ENCODE assay signal across 1 cellular context in genomic region chr1:207751790-207752455, GRCh38.
TF ChIP-seq lines count a peak whose summit lies in the region.

CD46 (plus strand) TSS chr1:207752054; CDS start chr1:207752213, 159 bp downstream.

TF ChIP-seq in K562, 482 proteins besides CTCF, POLR2A, EP300 and RAD21 (continued from another document and continues in another):
- TF ChIP-seq C11orf30 (IDR thresholded peaks at IDR 0.05; ENCODE audit: low read depth) (peak; percentile 74; the same call in 1 of the 2 replicates), HCFC1 (IDR thresholded peaks at IDR 0.05; ENCODE audit: low read depth, low read length) (peak; percentile 61), CBX2 (IDR thresholded peaks at IDR 0.05; ENCODE audit: insufficient read depth, low read length, poor library complexity, severe bottlenecking) (no peak), WHSC1 (IDR thresholded peaks at IDR 0.05; ENCODE audit: low read length) (no peak), ATF1 (CRISPR knock-in tag; IDR thresholded peaks at IDR 0.05) (no peak), ATF1 (tag; IDR thresholded peaks at IDR 0.05) (peak; percentile 92), ZNF197 (CRISPR knock-in tag; IDR thresholded peaks at IDR 0.05; ENCODE audit: low read depth) (no peak), PATZ1 (CRISPR knock-in tag; IDR thresholded peaks at IDR 0.05; ENCODE audit: borderline replicate concordance) (no peak), ZNF316 (IDR thresholded peaks at IDR 0.05) (no peak), PRDM10 (IDR thresholded peaks at IDR 0.05; ENCODE audit: partially characterized antibody) (peak; percentile 64), ARNT (IDR thresholded peaks at IDR 0.05) (no peak), RBM15 (IDR thresholded peaks at IDR 0.05; ENCODE audit: insufficient read depth, low read length) (no peak), CREBBP (IDR thresholded peaks at IDR 0.05; ENCODE audit: low read depth, low read length) (no peak), ZBTB12 (CRISPR knock-in tag; IDR thresholded peaks at IDR 0.05) (no peak), STAG1 (CRISPR knock-in tag; IDR thresholded peaks at IDR 0.05; ENCODE audit: borderline replicate concordance) (no peak), ETV5 (CRISPR knock-in tag; IDR thresholded peaks at IDR 0.05; ENCODE audit: low read depth) (peak; percentile 59), ETV1 (tag; conservative IDR thresholded peaks at IDR 0.05; ENCODE audit: low read depth) (peak; percentile 74), NUFIP1 (IDR thresholded peaks at IDR 0.05; ENCODE audit: partially characterized antibody) (no peak), NFRKB (IDR thresholded peaks at IDR 0.05; ENCODE audit: low read depth) (peak; percentile 75), U2AF2 (optimal IDR thresholded peaks at IDR 0.05; ENCODE audit: low read depth, low read length) (no peak), HDGF (IDR thresholded peaks at IDR 0.05) (no peak), ARID1B (IDR thresholded peaks at IDR 0.05) (0 out of 2 replicates have a peak, but pooled peaks have one; percentile 29), XRCC5 (IDR thresholded peaks at IDR 0.05; ENCODE audit: low read depth, low read length) (no peak; the same call in 1 of the 2 replicates), HSF4 (CRISPR knock-in tag; IDR thresholded peaks at IDR 0.05; ENCODE audit: borderline replicate concordance) (no peak), SNAPC5 (CRISPR knock-in tag; IDR thresholded peaks at IDR 0.05) (no peak), ELF1 (tag; IDR thresholded peaks at IDR 0.05) (peak; percentile 91), FOXA1 (IDR thresholded peaks at IDR 0.05; ENCODE audit: borderline replicate concordance) (no peak), ZNF253 (CRISPR knock-in tag; conservative IDR thresholded peaks at IDR 0.05) (no peak), HNRNPLL (IDR thresholded peaks at IDR 0.05; ENCODE audit: low read depth, low read length, poor library complexity, severe bottlenecking) (peak; percentile 39), ZBTB9 (CRISPR knock-in tag; IDR thresholded peaks at IDR 0.05) (peak; percentile 63; the same call in 1 of the 2 replicates), BDP1 (IDR thresholded peaks at IDR 0.05; ENCODE audit: insufficient read depth, insufficient read length) (no peak), BRF2 (IDR thresholded peaks at IDR 0.05; ENCODE audit: borderline replicate concordance, insufficient read depth, insufficient read length) (no peak), SRSF9 (IDR thresholded peaks at IDR 0.05; ENCODE audit: borderline replicate concordance, low read depth, low read length) (no peak), ZNF584 (CRISPR knock-in tag; IDR thresholded peaks at IDR 0.05; ENCODE audit: low read depth) (no peak), ZC3H11A (IDR thresholded peaks at IDR 0.05; ENCODE audit: low read depth, low read length) (no peak), ZKSCAN8 (CRISPR knock-in tag; IDR thresholded peaks at IDR 0.05) (no peak), ATF7 (IDR thresholded peaks at IDR 0.05) (peak; percentile 73; the same call in 1 of the 2 replicates), RFX5 (IDR thresholded peaks at IDR 0.05; ENCODE audit: low read depth, low read length) (peak; percentile 42; the same call in 1 of the 2 replicates), VEZF1 (CRISPR knock-in tag; IDR thresholded peaks at IDR 0.05) (no peak; the same call in 1 of the 2 replicates), MEIS2 (IDR thresholded peaks at IDR 0.05; ENCODE audit: partially characterized antibody) (peak; percentile 13), ZBTB17 (CRISPR knock-in tag; IDR thresholded peaks at IDR 0.05) (0 out of 2 replicates have a peak, but pooled peaks have one; percentile 6), KAT2B (IDR thresholded peaks at IDR 0.05; ENCODE audit: low read depth, low read length) (no peak), MTA2 (IDR thresholded peaks at IDR 0.05; ENCODE audit: low read depth) (no peak), ARID2 (IDR thresholded peaks at IDR 0.05) (no peak), ZNF444 (CRISPR knock-in tag; IDR thresholded peaks at IDR 0.05) (no peak), RUNX1 (IDR thresholded peaks at IDR 0.05; ENCODE audit: low read depth) (no peak)
- TF ChIP-seq, protein P1, sequence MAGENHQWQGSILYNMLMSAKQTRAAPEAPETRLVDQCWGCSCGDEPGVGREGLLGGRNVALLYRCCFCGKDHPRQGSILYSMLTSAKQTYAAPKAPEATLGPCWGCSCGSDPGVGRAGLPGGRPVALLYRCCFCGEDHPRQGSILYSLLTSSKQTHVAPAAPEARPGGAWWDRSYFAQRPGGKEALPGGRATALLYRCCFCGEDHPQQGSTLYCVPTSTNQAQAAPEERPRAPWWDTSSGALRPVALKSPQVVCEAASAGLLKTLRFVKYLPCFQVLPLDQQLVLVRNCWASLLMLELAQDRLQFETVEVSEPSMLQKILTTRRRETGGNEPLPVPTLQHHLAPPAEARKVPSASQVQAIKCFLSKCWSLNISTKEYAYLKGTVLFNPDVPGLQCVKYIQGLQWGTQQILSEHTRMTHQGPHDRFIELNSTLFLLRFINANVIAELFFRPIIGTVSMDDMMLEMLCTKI (IDR thresholded peaks at IDR 0.05; ENCODE audit: partially characterized antibody) = no peak
- TF ChIP-seq, protein P2, sequence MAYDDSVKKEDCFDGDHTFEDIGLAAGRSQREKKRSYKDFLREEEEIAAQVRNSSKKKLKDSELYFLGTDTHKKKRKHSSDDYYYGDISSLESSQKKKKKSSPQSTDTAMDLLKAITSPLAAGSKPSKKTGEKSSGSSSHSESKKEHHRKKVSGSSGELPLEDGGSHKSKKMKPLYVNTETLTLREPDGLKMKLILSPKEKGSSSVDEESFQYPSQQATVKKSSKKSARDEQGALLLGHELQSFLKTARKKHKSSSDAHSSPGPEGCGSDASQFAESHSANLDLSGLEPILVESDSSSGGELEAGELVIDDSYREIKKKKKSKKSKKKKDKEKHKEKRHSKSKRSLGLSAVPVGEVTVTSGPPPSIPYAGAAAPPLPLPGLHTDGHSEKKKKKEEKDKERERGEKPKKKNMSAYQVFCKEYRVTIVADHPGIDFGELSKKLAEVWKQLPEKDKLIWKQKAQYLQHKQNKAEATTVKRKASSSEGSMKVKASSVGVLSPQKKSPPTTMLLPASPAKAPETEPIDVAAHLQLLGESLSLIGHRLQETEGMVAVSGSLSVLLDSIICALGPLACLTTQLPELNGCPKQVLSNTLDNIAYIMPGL (CRISPR knock-in tag; IDR thresholded peaks at IDR 0.05) = no peak
- TF ChIP-seq, protein P3, sequence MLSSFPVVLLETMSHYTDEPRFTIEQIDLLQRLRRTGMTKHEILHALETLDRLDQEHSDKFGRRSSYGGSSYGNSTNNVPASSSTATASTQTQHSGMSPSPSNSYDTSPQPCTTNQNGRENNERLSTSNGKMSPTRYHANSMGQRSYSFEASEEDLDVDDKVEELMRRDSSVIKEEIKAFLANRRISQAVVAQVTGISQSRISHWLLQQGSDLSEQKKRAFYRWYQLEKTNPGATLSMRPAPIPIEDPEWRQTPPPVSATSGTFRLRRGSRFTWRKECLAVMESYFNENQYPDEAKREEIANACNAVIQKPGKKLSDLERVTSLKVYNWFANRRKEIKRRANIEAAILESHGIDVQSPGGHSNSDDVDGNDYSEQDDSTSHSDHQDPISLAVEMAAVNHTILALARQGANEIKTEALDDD (IDR thresholded peaks at IDR 0.05) = no peak
- TF ChIP-seq, protein P4, sequence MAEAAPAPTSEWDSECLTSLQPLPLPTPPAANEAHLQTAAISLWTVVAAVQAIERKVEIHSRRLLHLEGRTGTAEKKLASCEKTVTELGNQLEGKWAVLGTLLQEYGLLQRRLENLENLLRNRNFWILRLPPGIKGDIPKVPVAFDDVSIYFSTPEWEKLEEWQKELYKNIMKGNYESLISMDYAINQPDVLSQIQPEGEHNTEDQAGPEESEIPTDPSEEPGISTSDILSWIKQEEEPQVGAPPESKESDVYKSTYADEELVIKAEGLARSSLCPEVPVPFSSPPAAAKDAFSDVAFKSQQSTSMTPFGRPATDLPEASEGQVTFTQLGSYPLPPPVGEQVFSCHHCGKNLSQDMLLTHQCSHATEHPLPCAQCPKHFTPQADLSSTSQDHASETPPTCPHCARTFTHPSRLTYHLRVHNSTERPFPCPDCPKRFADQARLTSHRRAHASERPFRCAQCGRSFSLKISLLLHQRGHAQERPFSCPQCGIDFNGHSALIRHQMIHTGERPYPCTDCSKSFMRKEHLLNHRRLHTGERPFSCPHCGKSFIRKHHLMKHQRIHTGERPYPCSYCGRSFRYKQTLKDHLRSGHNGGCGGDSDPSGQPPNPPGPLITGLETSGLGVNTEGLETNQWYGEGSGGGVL (CRISPR knock-in tag; IDR thresholded peaks at IDR 0.05) = no peak
